ENCODE assay signal across 19 cellular contexts in genomic region chr12:31029466-31029865, GRCh38.
"Had no signal": no experiment of that assay in that cellular context is flagged by ENCODE, and none has a peak within 500 bp of the region (broad histone marks: within the 10 kb centered on the region; RNA-seq: fewer than 3 reads in every experiment).

No MANE protein-coding gene starts in this region.

- H3K4me3 Mint-ChIP-seq: activated B cell treated with CpG ODN at 0.5 μM for 24 hours; activated CD4-positive, alpha-beta T cell treated with anti-CD3 and anti-CD28 coated beads for 36 hours; activated T-cell treated with anti-CD3 and anti-CD28 coated beads, Interleukin-2, amount 50 U/mL, for 72 hours; mesothelial cell of epicardium; naive thymus-derived CD8-positive, alpha-beta T cell; neural progenitor cell; T-helper 1 cell treated with Interleukin-12 subunit alpha and Interleukin-12 subunit beta and Interleukin-4 antibody, amounts not matched to agents 30 μg/mL and 1 μg/mL, for 36 hours had no signal

- H3K9me3 ChIP-seq: body of pancreas, gastroesophageal sphincter, testis had no signal

- FAIRE-seq: colon, keratinocyte had no signal

- H3K9me3 Mint-ChIP-seq: activated T-cell treated with anti-CD3 and anti-CD28 coated beads, Interleukin-2, amount 50 U/mL, for 72 hours; T-helper 1 cell treated with Interleukin-12 subunit alpha and Interleukin-12 subunit beta and Interleukin-4 antibody, amounts not matched to agents 30 μg/mL and 1 μg/mL, for 36 hours had no signal

- H3K4me2 ChIP-seq: neural progenitor cell had no signal

- H3K27ac ChIP-seq: body of pancreas, gastroesophageal sphincter, neural progenitor cell, testis had no signal

- H2AFZ ChIP-seq: neural progenitor cell had no signal

- DNase-seq: activated B cell treated with CpG ODN at 0.5 μM for 24 hours; activated CD4-positive, alpha-beta T cell treated with anti-CD3 and anti-CD28 coated beads for 36 hours; activated CD4-positive, alpha-beta T cell treated with anti-CD3 and anti-CD28 coated beads, Interleukin-2, amount 50 U/mL, for 48 hours; activated effector memory CD4-positive, alpha-beta T cell treated with anti-CD3 and anti-CD28 coated beads, Interleukin-2, amount 50 U/mL, for 16 hours; activated naive CD4-positive, alpha-beta T cell treated with anti-CD3 and anti-CD28 coated beads, Interleukin-2, amount 50 U/mL, for 16 hours; activated T-cell treated with anti-CD3 and anti-CD28 coated beads, Interleukin-2, amount 50 U/mL, for 72 hours; body of pancreas; naive thymus-derived CD8-positive, alpha-beta T cell; stimulated activated CD4-positive, alpha-beta T cell treated with anti-CD3 and anti-CD28 coated beads, Interleukin-2, amount 100 ng/mL, for 48 hours; stimulated activated CD8-positive, alpha-beta memory T cell treated with anti-CD3 and anti-CD28 coated beads, Interleukin-4, amount 100 ng/mL, for 48 hours; stimulated activated naive CD4-positive, alpha-beta T cell had no signal

- H3K27ac Mint-ChIP-seq: activated B cell treated with CpG ODN at 0.5 μM for 24 hours; activated CD4-positive, alpha-beta T cell treated with anti-CD3 and anti-CD28 coated beads for 36 hours; activated T-cell treated with anti-CD3 and anti-CD28 coated beads, Interleukin-2, amount 50 U/mL, for 72 hours; mesothelial cell of epicardium; naive thymus-derived CD8-positive, alpha-beta T cell; T-helper 1 cell treated with Interleukin-12 subunit alpha and Interleukin-12 subunit beta and Interleukin-4 antibody, amounts not matched to agents 30 μg/mL and 1 μg/mL, for 36 hours had no signal

- H3K9ac ChIP-seq: neural progenitor cell had no signal

- H3K4me1 ChIP-seq: body of pancreas, gastroesophageal sphincter, neural progenitor cell had no signal

- H3K36me3 Mint-ChIP-seq: naive thymus-derived CD8-positive, alpha-beta T cell had no signal

- H3K4me3 ChIP-seq: body of pancreas, gastroesophageal sphincter, neural progenitor cell, testis had no signal

- H3K27me3 ChIP-seq: body of pancreas, gastroesophageal sphincter, neural progenitor cell, testis had no signal

- H3K4me1 Mint-ChIP-seq: activated B cell treated with CpG ODN at 0.5 μM for 24 hours; activated CD4-positive, alpha-beta T cell treated with anti-CD3 and anti-CD28 coated beads for 36 hours; mesothelial cell of epicardium; naive thymus-derived CD8-positive, alpha-beta T cell had no signal

- H3K27me3 Mint-ChIP-seq: activated B cell treated with CpG ODN at 0.5 μM for 24 hours had no signal

- H3K36me3 ChIP-seq: gastroesophageal sphincter, neural progenitor cell had no signal

- ATAC-seq: activated CD4-positive, alpha-beta T cell treated with anti-CD3 and anti-CD28 coated beads for 36 hours; activated T-cell treated with anti-CD3 and anti-CD28 coated beads, Interleukin-2, amount 50 U/mL, for 72 hours; body of pancreas; gastroesophageal sphincter; left lobe of liver; naive thymus-derived CD8-positive, alpha-beta T cell had no signal
